Comparison of ENCODE assay signal across 12 cellular contexts in the genomic region with DNA sequence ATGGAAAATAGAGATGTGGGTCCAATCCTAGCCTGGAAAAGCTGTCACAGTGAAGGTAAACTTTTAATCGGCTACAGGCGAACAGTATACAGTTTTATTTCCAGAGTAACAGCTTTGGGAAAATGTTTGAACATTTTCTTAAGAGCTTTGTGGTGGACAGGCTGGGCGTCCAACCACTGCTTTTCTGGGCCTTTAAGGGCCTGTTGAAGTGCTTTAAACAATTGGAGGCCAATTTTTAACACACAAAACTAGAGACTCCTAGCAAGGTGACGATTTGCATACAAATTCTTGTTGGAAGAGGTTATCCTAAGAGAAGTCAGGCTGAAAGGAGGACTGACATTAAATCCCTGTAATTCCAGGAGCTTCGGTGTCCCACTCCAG. TPM values are rescaled to one million over a fixed set of nuclear protein-coding genes. Genes with fewer than 3 reads are reported as not detected.
DNase-seq lines count a peak whose midpoint lies in the region; ATAC-seq and TF ChIP-seq lines count a peak whose summit lies in the region.
"Had no signal": no experiment of that assay in that cellular context is flagged by ENCODE, and none has a peak within 500 bp of the region (broad histone marks: within the 10 kb centered on the region; RNA-seq: fewer than 3 reads in every experiment).

No MANE protein-coding gene starts in this region.

- intact Hi-C loops in dorsolateral prefrontal cortex (cut with DNase I): no loop called here
- intact Hi-C loops in naive thymus-derived CD4-positive, alpha-beta T cell (cut with micrococcal nuclease): loop anchor here in 1 of 2 donors (1.0 kb wide), 2 partner anchors 8 to 17 kb away; no protein-coding TSS in a partner anchor

- H4K20me1 ChIP-seq in BLaER1: peaks cover 100% of the 10 kb centered on the region

- H3K4me3 Mint-ChIP-seq in naive thymus-derived CD4-positive, alpha-beta T cell: peak overlapping the region; percentile 81 to 95 (median 90)

- peaks cover 5 to 61% (median 43%) of the 10 kb centered on the region in 5 donors for H3K36me3 Mint-ChIP-seq in naive thymus-derived CD4-positive, alpha-beta T cell

- H3K4me1 Mint-ChIP-seq in naive thymus-derived CD4-positive, alpha-beta T cell: peaks cover 49 to 90% (median 85%) of the 10 kb centered on the region in 7 donors

- H3K27ac ChIP-seq in BLaER1 (no peak overlapping the region), HEK293 (ENCODE audit: extremely low read depth, low read depth, low read length) (peak overlapping the region; percentile 79; the same call in 1 of the 2 replicates), dorsolateral prefrontal cortex (peak overlapping the region in 32 of 59 donors; percentile 4 to 82 (median 71))
- H3K27ac ChIP-seq in naive thymus-derived CD4-positive, alpha-beta T cell (ENCODE audit: low read depth, low read length): peak overlapping the region; percentile 98
- H3K27ac ChIP-seq: left ventricle myocardium inferior had no signal

- H3K36me3 ChIP-seq in BLaER1: no peaks in the 10 kb centered on the region
- H3K36me3 ChIP-seq in HEK293 (ENCODE audit: control insufficient read depth in 2 of 2, insufficient read depth in 1 of 2, low read length in 2 of 2): no peaks in the 10 kb centered on the region
- peaks cover 0 to 23% (median 0%) of the 10 kb centered on the region in 3 experiments for H3K36me3 ChIP-seq in naive thymus-derived CD4-positive, alpha-beta T cell (ENCODE audit: control insufficient read depth in 2 of 3, insufficient read depth in 3 of 3, low read length in 3 of 3)
- no peaks in the 10 kb centered on the region for H3K36me3 ChIP-seq in BE2C
- H3K36me3 ChIP-seq: left ventricle myocardium inferior had no signal

- no peak overlapping the region for H3K9ac ChIP-seq in BLaER1

- H3K9me3 ChIP-seq in BLaER1: no peaks in the 10 kb centered on the region
- H3K9me3 ChIP-seq in HEK293 (ENCODE audit: control insufficient read depth, insufficient read depth, low read depth, low read length): no peaks in the 10 kb centered on the region
- no peaks in the 10 kb centered on the region for H3K9me3 ChIP-seq in naive thymus-derived CD4-positive, alpha-beta T cell (ENCODE audit: control insufficient read depth in 2 of 3, low read length in 3 of 3)
- no peaks in the 10 kb centered on the region for H3K9me3 ChIP-seq in BE2C
- H3K9me3 ChIP-seq: left ventricle myocardium inferior had no signal

- H3K27me3 ChIP-seq in BLaER1: peaks cover 40% of the 10 kb centered on the region
- peaks cover 0 to 82% (median 50%) of the 10 kb centered on the region in 45 donors for H3K27me3 ChIP-seq in dorsolateral prefrontal cortex
- H3K27me3 ChIP-seq in naive thymus-derived CD4-positive, alpha-beta T cell (ENCODE audit: control insufficient read depth in 2 of 2, insufficient read depth in 2 of 2, low read length in 2 of 2): no peaks in the 10 kb centered on the region
- peaks cover 78% of the 10 kb centered on the region for H3K27me3 ChIP-seq in BE2C

- ATAC-seq in naive thymus-derived CD4-positive, alpha-beta T cell: no peak
- no peak for ATAC-seq in HG02884 (IDR thresholded peaks at IDR 0.05; ENCODE audit: unreplicated experiment)

- DNase-seq in dorsolateral prefrontal cortex (no peak), BE2C (no peak), NCI-H2107 (lab: John Stamatoyannopoulos, UW) (no peak), HCEC 1CT (no peak)
- DNase-seq in naive thymus-derived CD4-positive, alpha-beta T cell: no peak
- DNase-seq: C1 segment of cervical spinal cord, left ventricle myocardium inferior had no signal

- peaks cover 0 to 4% (median 0%) of the 10 kb centered on the region in 5 donors for H3K27me3 Mint-ChIP-seq in naive thymus-derived CD4-positive, alpha-beta T cell

- H3K27ac Mint-ChIP-seq in naive thymus-derived CD4-positive, alpha-beta T cell: peak overlapping the region; percentile 91 to 100 (median 99)

- H3K4me1 ChIP-seq in BLaER1 (peaks cover 95% of the 10 kb centered on the region), HEK293 (ENCODE audit: control insufficient read depth, insufficient read depth, low read length) (peaks cover 65% of the 10 kb centered on the region), BE2C (no peaks in the 10 kb centered on the region)
- peaks cover 69 to 80% of the 10 kb centered on the region in 2 donors for H3K4me1 ChIP-seq in naive thymus-derived CD4-positive, alpha-beta T cell (ENCODE audit: control insufficient read depth in 2 of 2, insufficient read depth in 2 of 2, low read length in 2 of 2)

- TF ChIP-seq CTCF in HEK293 (tag by site-specific recombination; IDR thresholded peaks at IDR 0.05) (no peak), dorsolateral prefrontal cortex (IDR thresholded peaks at IDR 0.05 in 54 of 56, conservative IDR thresholded peaks at IDR 0.05 in 2 of 56; ENCODE audit: low read depth in 1 of 56, partially characterized antibody in 56 of 56) (no peak), BE2C (IDR thresholded peaks at IDR 0.05; ENCODE audit: low read depth, low read length) (no peak)

- H3K9me3 Mint-ChIP-seq in naive thymus-derived CD4-positive, alpha-beta T cell: peaks cover 0 to 21% (median 0%) of the 10 kb centered on the region in 11 donors

- POLR2A ChIA-PET in HEK293 (lab: Yijun Ruan, JAX): no interaction called here
- POLR2A ChIA-PET in naive thymus-derived CD4-positive, alpha-beta T cell (lab: Charles Lee): interaction anchor here (0.8 to 54.4 kb wide), 7 partner anchors 9 to 1267 kb away, joined by 3 to 2458 read pairs (median 34); a partner anchor contains a TSS

- CTCF ChIA-PET in HEK293 (lab: Yijun Ruan, JAX): no interaction called here
- CTCF ChIA-PET in naive thymus-derived CD4-positive, alpha-beta T cell (lab: Charles Lee): interaction anchor here (0.7 to 2.0 kb wide), 10 partner anchors 8 to 56 kb away, joined by 3 to 10 read pairs (median 7); a partner anchor contains a TSS

- H3K4me3 ChIP-seq in BLaER1: no peak overlapping the region
- H3K4me3 ChIP-seq in HEK293 (ENCODE audit: low read depth, low read length): no peak overlapping the region
- H3K4me3 ChIP-seq in dorsolateral prefrontal cortex: peak overlapping the region in 16 of 59 donors; percentile 10 to 60 (median 50)
- H3K4me3 ChIP-seq in naive thymus-derived CD4-positive, alpha-beta T cell (ENCODE audit: low read length): peak overlapping the region; percentile 61
- no peak overlapping the region for H3K4me3 ChIP-seq in BE2C (ENCODE audit: low read depth, low read length)

- H3K4me2 ChIP-seq in BLaER1: peak overlapping the region; percentile 75; the same call in 1 of the 2 replicates

TF ChIP-seq in HEK293, 187 proteins besides CTCF, POLR2A, EP300 and RAD21:
- TF ChIP-seq ZNF2 (tag by site-specific recombination; IDR thresholded peaks at IDR 0.05) (no peak), ZNF112 (tag by site-specific recombination; IDR thresholded peaks at IDR 0.05) (no peak), ZNF423 (tag by site-specific recombination; IDR thresholded peaks at IDR 0.05) (no peak), ZNF146 (tag by site-specific recombination; IDR thresholded peaks at IDR 0.05) (no peak), ZNF211 (tag by site-specific recombination; IDR thresholded peaks at IDR 0.05; ENCODE audit: low read depth) (no peak), ZNF792 (tag by site-specific recombination; IDR thresholded peaks at IDR 0.05) (no peak)

RNA-seq across cellular contexts. Expression of a gene that starts 27.0 kb away (rescaled TPM):
- total RNA-seq in dorsolateral prefrontal cortex: 10 to 100 TPM in 75 of 120 experiments, 1 to 10 TPM in 45; 3.3 to 16.0 (median 10.5) TPM
- 100 to 1,000 TPM in 4 of 5 experiments, 10 to 100 TPM in 1; 96.3 to 269 (median 223) TPM for total RNA-seq in naive thymus-derived CD4-positive, alpha-beta T cell
- polyA plus RNA-seq in naive thymus-derived CD4-positive, alpha-beta T cell: 10 to 100 TPM; 10.9 to 11.6 TPM
- polyA plus RNA-seq in BE2C (2012; ENCODE audit: insufficient read depth, insufficient read length, low read depth): not detected
- total RNA-seq: fibroblast of villous mesenchyme, NCI-H460 had no signal

Comparison
In these comparisons a context has a peak if more than half of its experiments do, and no peak if none do; other contexts are left out.
1. RNA of a gene that starts 27.0 kb away (total RNA-seq): 96.3 to 269 TPM in naive thymus-derived CD4-positive, alpha-beta T cell; 3.3 to 16.0 TPM in dorsolateral prefrontal cortex; every median in the first group is over 4 times any median in the second.